ENCODE assay signal across 18 cellular contexts in genomic region chr11:83537131-83537610, GRCh38.
DNase-seq lines count a peak whose midpoint lies in the region; TF ChIP-seq lines count a peak whose summit lies in the region.
"Had no signal": no experiment of that assay in that cellular context is flagged by ENCODE, and none has a peak within 500 bp of the region (broad histone marks: within the 10 kb centered on the region; RNA-seq: fewer than 3 reads in every experiment).

No MANE protein-coding gene starts in this region.

- no peaks in the 10 kb centered on the region for H3K36me3 ChIP-seq in esophagus muscularis mucosa
- H3K36me3 ChIP-seq: BLaER1 treated with 17β-estradiol and CSF1 and Interleukin-3, amounts not matched to agents 10 nM and 100 nM had no signal

- DNase-seq in NCI-H82 (lab: John Stamatoyannopoulos, UW): peak; percentile 17
- no peak for DNase-seq in NCI-H82 treated with DMSO at 0.1 percent for 48 hours (lab: John Stamatoyannopoulos, UW; ENCODE audit: unreplicated experiment)
- peak; percentile 91 to 96 for DNase-seq in cerebellar nuclear complex (lab: John Stamatoyannopoulos, UW)
- peak; percentile 47 for DNase-seq in esophagus muscularis mucosa (ENCODE audit: extremely low spot score)
- DNase-seq in NCI-H226: no peak
- no peak for DNase-seq in midbrain (lab: John Stamatoyannopoulos, UW)
- DNase-seq: AML-193; Caco-2; Calu3; CD4-positive, alpha-beta T cell; CD8-positive, alpha-beta T cell; DMS79 treated with DMSO at 0.1 percent for 48 hours; GDM1 had no signal

- TF ChIP-seq CTCF in esophagus muscularis mucosa (IDR thresholded peaks at IDR 0.05): no peak

- 84% methylated on average over 5 of the region's 5 CpGs for WGBS in esophagus muscularis mucosa

- TF ChIP-seq POLR2A in esophagus muscularis mucosa (IDR thresholded peaks at IDR 0.05; ENCODE audit: low read depth): no peak

- no peak overlapping the region for H3K27ac ChIP-seq in esophagus muscularis mucosa (replicated peaks in 1 of 4)
- H3K27ac ChIP-seq: 22Rv1; A549; BLaER1 treated with 17β-estradiol and CSF1 and Interleukin-3, amounts not matched to agents 10 nM and 100 nM; C4-2B had no signal

- intact Hi-C loops in esophagus muscularis mucosa (cut with DNase I): no loop called here

- H3K27me3 ChIP-seq in esophagus muscularis mucosa: no peaks in the 10 kb centered on the region
- H3K27me3 ChIP-seq: BLaER1 treated with 17β-estradiol and CSF1 and Interleukin-3, amounts not matched to agents 10 nM and 100 nM had no signal

- no peak overlapping the region for H3K4me3 ChIP-seq in esophagus muscularis mucosa
- H3K4me3 ChIP-seq: A549; BLaER1 treated with 17β-estradiol and CSF1 and Interleukin-3, amounts not matched to agents 10 nM and 100 nM; GM12878 had no signal

- peaks cover 0 to 16% (median 13%) of the 10 kb centered on the region in 4 donors for H3K4me1 ChIP-seq in esophagus muscularis mucosa
- H3K4me1 ChIP-seq: A549; BLaER1 treated with 17β-estradiol and CSF1 and Interleukin-3, amounts not matched to agents 10 nM and 100 nM; Caco-2 had no signal

- no peaks in the 10 kb centered on the region for H3K9me3 ChIP-seq in esophagus muscularis mucosa
- H3K9me3 ChIP-seq: A549; BLaER1 treated with 17β-estradiol and CSF1 and Interleukin-3, amounts not matched to agents 10 nM and 100 nM; Caco-2 had no signal

- no peak for TF ChIP-seq EP300 in esophagus muscularis mucosa (IDR thresholded peaks at IDR 0.05)

Comparison
In these comparisons a context has a peak if more than half of its experiments do, and no peak if none do; other contexts are left out.
1. DNase-seq: peak in NCI-H82 (single experiment), cerebellar nuclear complex (2 of 2) and esophagus muscularis mucosa (single experiment); none in NCI-H82 treated with DMSO at 0.1 percent for 48 hours (single experiment), NCI-H226 (single experiment) and midbrain (single experiment).